In genomic region chr10:85612378-85612775, GRCh38 we compare ENCODE assay signal across 8 cellular contexts.
DNase-seq lines count a peak whose midpoint lies in the region; ATAC-seq and TF ChIP-seq lines count a peak whose summit lies in the region.

No MANE protein-coding gene starts in this region.

- intact Hi-C loops in activated CD8-positive, alpha-beta T cell treated with anti-CD3 and anti-CD28 coated beads for 36 hours (cut with micrococcal nuclease) = no loop called here

- H3K9ac ChIP-seq in neuronal stem cell (ENCODE audit: low read depth, low read length, poor library complexity) = no peak overlapping the region

- H3K4me3 Mint-ChIP-seq in activated CD8-positive, alpha-beta T cell treated with anti-CD3 and anti-CD28 coated beads for 36 hours = no peak overlapping the region
- peak overlapping the region in 1 of 2 donors; percentile 65 for H3K4me3 Mint-ChIP-seq in stimulated activated naive CD8-positive, alpha-beta T cell treated with anti-CD3 and anti-CD28 coated beads, Interleukin-15, amount 100 ng/mL, for 72 hours

- no peaks in the 10 kb centered on the region for H3K36me3 Mint-ChIP-seq in activated CD8-positive, alpha-beta T cell treated with anti-CD3 and anti-CD28 coated beads for 36 hours (ENCODE audit: low read depth)

- H3K18ac ChIP-seq in neuronal stem cell (ENCODE audit: low read length) = no peak overlapping the region

- no peak for TF ChIP-seq CTCF in activated CD8-positive, alpha-beta T cell treated with anti-CD3 and anti-CD28 coated beads for 36 hours (IDR thresholded peaks at IDR 0.05)

- H3K27me3 Mint-ChIP-seq in activated CD8-positive, alpha-beta T cell treated with anti-CD3 and anti-CD28 coated beads for 36 hours = no peaks in the 10 kb centered on the region
- H3K27me3 Mint-ChIP-seq in stimulated activated naive CD8-positive, alpha-beta T cell treated with anti-CD3 and anti-CD28 coated beads, Interleukin-15, amount 100 ng/mL, for 72 hours = no peaks in the 10 kb centered on the region

- H3K4me2 ChIP-seq in neuronal stem cell (ENCODE audit: insufficient read depth, low read length, poor library complexity, severe bottlenecking) = no peak overlapping the region

- no peak overlapping the region for H3K4ac ChIP-seq in neuronal stem cell (ENCODE audit: low read length)

- H3K14ac ChIP-seq in neuronal stem cell (ENCODE audit: low read length) = no peak overlapping the region

- no CpG with 5 or more reads among the region's 3 CpGs for WGBS in neuronal stem cell (ENCODE audit: extremely low coverage in 2 of 2, insufficient read length in 2 of 2, insufficient replicate concordance in 1 of 2), 2 donors

- H3K4me1 ChIP-seq in neuronal stem cell (ENCODE audit: control insufficient read depth in 2 of 2, insufficient read depth in 1 of 2, low read depth in 1 of 2, low read length in 2 of 2) = no peaks in the 10 kb centered on the region

- peaks cover 0 to 2% of the 10 kb centered on the region in 2 donors for H3K9me3 ChIP-seq in neuronal stem cell (replicated peaks in 1 of 2; ENCODE audit: control insufficient read depth in 2 of 2, insufficient read depth in 1 of 2, low read depth in 1 of 2, low read length in 2 of 2)

- peak; percentile 24 for DNase-seq in activated naive CD4-positive, alpha-beta T cell treated with Interleukin-2 at 50 U/mL for 16 hours
- no peak for DNase-seq in activated naive CD4-positive, alpha-beta T cell treated with anti-CD3 and anti-CD28 coated beads, Interleukin-2, amount 50 U/mL, for 16 hours
- DNase-seq in activated CD8-positive, alpha-beta T cell treated with anti-CD3 and anti-CD28 coated beads for 36 hours = peak; percentile 51
- DNase-seq in stimulated activated naive CD8-positive, alpha-beta T cell treated with anti-CD3 and anti-CD28 coated beads, Interleukin-15, amount 100 ng/mL, for 72 hours = peak; percentile 42 to 55
- DNase-seq in NCI-H2196 treated with DMSO at 0.1 percent for 48 hours (lab: John Stamatoyannopoulos, UW; ENCODE audit: unreplicated experiment) (no peak), SIG-M5 (lab: John Stamatoyannopoulos, UW) (no peak), neuronal stem cell (ENCODE audit: low spot score) (no peak)

- H3K9me3 Mint-ChIP-seq in activated CD8-positive, alpha-beta T cell treated with anti-CD3 and anti-CD28 coated beads for 36 hours = no peaks in the 10 kb centered on the region
- H3K9me3 Mint-ChIP-seq in stimulated activated naive CD8-positive, alpha-beta T cell treated with anti-CD3 and anti-CD28 coated beads, Interleukin-15, amount 100 ng/mL, for 72 hours = no peaks in the 10 kb centered on the region

- H2AFZ ChIP-seq in neuronal stem cell (ENCODE audit: low read length) = no peak overlapping the region

- H3K79me1 ChIP-seq in neuronal stem cell (ENCODE audit: low read depth, low read length) = no peaks in the 10 kb centered on the region

- peaks cover 33% of the 10 kb centered on the region for H3K4me1 Mint-ChIP-seq in activated CD8-positive, alpha-beta T cell treated with anti-CD3 and anti-CD28 coated beads for 36 hours (ENCODE audit: low read depth)
- peaks cover 38% of the 10 kb centered on the region for H3K4me1 Mint-ChIP-seq in stimulated activated naive CD8-positive, alpha-beta T cell treated with anti-CD3 and anti-CD28 coated beads, Interleukin-15, amount 100 ng/mL, for 72 hours

- H4K8ac ChIP-seq in neuronal stem cell (ENCODE audit: low read depth, low read length) = no peak overlapping the region

- CTCF ChIA-PET in activated CD8-positive, alpha-beta T cell treated with anti-CD3 and anti-CD28 coated beads for 36 hours (lab: Charles Lee) = interaction anchor here (0.7 to 1.8 kb wide), 3 partner anchors 11 to 155 kb away, joined by 3 to 9 read pairs (median 3); no protein-coding TSS in a partner anchor

- H3K27ac ChIP-seq in neuronal stem cell (replicated peaks; ENCODE audit: low read length) = no peak overlapping the region

- ATAC-seq in HG03196 (IDR thresholded peaks at IDR 0.05; ENCODE audit: unreplicated experiment) = peak; percentile 89
- peak; percentile 77 for ATAC-seq in activated CD8-positive, alpha-beta T cell treated with anti-CD3 and anti-CD28 coated beads for 36 hours
- ATAC-seq in stimulated activated naive CD8-positive, alpha-beta T cell treated with anti-CD3 and anti-CD28 coated beads, Interleukin-15, amount 100 ng/mL, for 72 hours = peak; percentile 88

- POLR2A ChIA-PET in activated CD8-positive, alpha-beta T cell treated with anti-CD3 and anti-CD28 coated beads for 36 hours (lab: Charles Lee) = interaction anchor here (1.2 kb wide), 1 partner anchor 9 kb away, joined by 3 read pairs; no protein-coding TSS in a partner anchor

- H4K91ac ChIP-seq in neuronal stem cell (ENCODE audit: low read depth, low read length, poor library complexity) = no peak overlapping the region

- H3K4me3 ChIP-seq in neuronal stem cell (ENCODE audit: low read length in 2 of 2) = no peak overlapping the region

- no peak overlapping the region for H2AK5ac ChIP-seq in neuronal stem cell (ENCODE audit: low read depth, low read length)

- H2BK5ac ChIP-seq in neuronal stem cell (ENCODE audit: low read length) = no peak overlapping the region

- no peaks in the 10 kb centered on the region for H3K27me3 ChIP-seq in neuronal stem cell (ENCODE audit: control insufficient read depth in 3 of 3, insufficient read depth in 3 of 3, low read depth in 1 of 3, low read length in 3 of 3)

- no peak overlapping the region for H2BK15ac ChIP-seq in neuronal stem cell (ENCODE audit: low read length)

- H3K27ac Mint-ChIP-seq in activated CD8-positive, alpha-beta T cell treated with anti-CD3 and anti-CD28 coated beads for 36 hours = no peak overlapping the region
- H3K27ac Mint-ChIP-seq in stimulated activated naive CD8-positive, alpha-beta T cell treated with anti-CD3 and anti-CD28 coated beads, Interleukin-15, amount 100 ng/mL, for 72 hours = peak overlapping the region in 1 of 2 donors; percentile 79

- no peaks in the 10 kb centered on the region for H3K36me3 ChIP-seq in neuronal stem cell (replicated peaks in 1 of 2; ENCODE audit: control insufficient read depth in 2 of 2, insufficient read depth in 2 of 2, low read length in 2 of 2)

- H2BK120ac ChIP-seq in neuronal stem cell (ENCODE audit: low read depth, low read length) = no peak overlapping the region

- no peak overlapping the region for H3K23ac ChIP-seq in neuronal stem cell (ENCODE audit: low read depth, low read length, poor library complexity)

- H2BK12ac ChIP-seq in neuronal stem cell (ENCODE audit: low read length) = no peak overlapping the region

Comparison
In these comparisons a context has a peak if more than half of its experiments do, and no peak if none do; other contexts are left out.
1. DNase-seq: peak in activated naive CD4-positive, alpha-beta T cell treated with Interleukin-2 at 50 U/mL for 16 hours (single experiment), activated CD8-positive, alpha-beta T cell treated with anti-CD3 and anti-CD28 coated beads for 36 hours (single experiment) and stimulated activated naive CD8-positive, alpha-beta T cell treated with anti-CD3 and anti-CD28 coated beads, Interleukin-15, amount 100 ng/mL, for 72 hours (2 of 2); none in activated naive CD4-positive, alpha-beta T cell treated with anti-CD3 and anti-CD28 coated beads, Interleukin-2, amount 50 U/mL, for 16 hours (single experiment), NCI-H2196 treated with DMSO at 0.1 percent for 48 hours (single experiment), SIG-M5 (single experiment) and neuronal stem cell (single experiment).
2. Peak in every context shown above with its lines, with median percentiles within 50 percentile points of each other: ATAC-seq.